In the genomic region with DNA sequence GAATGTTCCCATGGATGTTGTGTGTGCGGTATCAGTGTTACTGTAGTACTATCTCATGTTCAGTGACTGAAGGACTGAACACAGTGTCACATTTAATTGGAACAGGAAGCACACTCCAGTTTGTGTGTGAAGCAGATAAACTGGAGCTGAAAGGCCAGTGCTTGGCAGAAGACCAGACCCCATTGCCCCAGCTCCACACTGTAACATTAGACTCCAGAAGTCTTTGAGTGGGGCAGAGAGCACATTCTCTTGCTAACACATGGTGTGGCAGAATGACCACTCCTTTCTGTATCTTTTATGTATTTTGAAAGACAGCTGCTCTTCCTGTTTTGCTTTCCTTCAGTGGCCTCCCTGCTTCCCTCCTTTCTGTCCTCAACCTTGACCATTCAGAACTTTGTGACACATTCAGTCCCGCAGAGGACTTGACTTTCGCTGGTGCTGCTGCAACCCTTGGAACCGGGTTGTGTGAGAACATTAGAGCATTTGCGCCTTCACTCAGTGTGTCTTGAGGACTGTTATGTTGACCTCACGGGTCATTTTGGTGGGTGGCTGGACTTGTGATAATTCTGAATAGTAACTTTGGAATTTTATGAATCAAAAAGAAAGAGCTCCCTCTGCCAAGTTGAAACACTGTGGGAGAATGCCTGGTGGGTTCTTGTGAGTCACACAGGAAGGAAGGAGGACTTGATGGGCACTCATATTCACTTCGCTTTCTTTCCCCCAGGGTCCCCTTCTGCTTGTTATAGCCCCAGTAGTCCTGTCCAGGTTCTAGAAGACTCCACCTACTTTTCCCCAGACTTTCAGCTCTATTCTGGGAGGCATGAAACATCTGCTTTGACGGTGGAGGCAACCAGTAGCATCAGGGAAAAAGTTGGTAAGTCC, we compare ENCODE assay signal across 8 cellular contexts. TPM values are rescaled to one million over a fixed set of nuclear protein-coding genes. Genes with fewer than 3 reads are reported as not detected.
DNase-seq lines count a peak whose midpoint lies in the region; ATAC-seq and TF ChIP-seq lines count a peak whose summit lies in the region.

No MANE protein-coding gene starts in this region.

- peaks cover 0 to 22% (median 0%) of the 10 kb centered on the region in 4 donors for H3K4me1 ChIP-seq in Peyer's patch
- no peaks in the 10 kb centered on the region for H3K4me1 ChIP-seq in prostate gland (replicated peaks)

- DNase-seq in DMS153 treated with DMSO at 0.1 percent for 48 hours (lab: John Stamatoyannopoulos, UW; ENCODE audit: unreplicated experiment) (peak; percentile 50), Peyer's patch (no peak), fibroblast of mammary gland (ENCODE audit: low read depth) (peak; percentile 100), prostate gland (ENCODE audit: low spot score) (peak; percentile 69), H7 (no peak), CD1c-positive myeloid dendritic cell (ENCODE audit: extremely low spot score) (no peak)

- no peaks in the 10 kb centered on the region for H3K36me3 ChIP-seq in Peyer's patch
- no peaks in the 10 kb centered on the region for H3K36me3 ChIP-seq in prostate gland
- peaks cover 2% of the 10 kb centered on the region; the same call in 1 of the 2 replicates for H3K36me3 ChIP-seq in H7 (replicated peaks; ENCODE audit: control insufficient read depth, insufficient read depth, low read length)

- H3K27me3 ChIP-seq in Peyer's patch (no peaks in the 10 kb centered on the region), prostate gland (replicated peaks; ENCODE audit: insufficient read depth) (no peaks in the 10 kb centered on the region), H7 (ENCODE audit: control insufficient read depth, insufficient read depth, low read length) (no peaks in the 10 kb centered on the region)

- TF ChIP-seq POLR2A in Peyer's patch (IDR thresholded peaks at IDR 0.05): no peak
- TF ChIP-seq POLR2A in prostate gland (IDR thresholded peaks at IDR 0.05): no peak

- WGBS in prostate gland: 61% methylated on average over 8 of the region's 8 CpGs

- no peak for ATAC-seq in activated CD4-positive, CD25-positive, alpha-beta regulatory T cell treated with anti-CD3 and anti-CD28 coated beads, Interleukin-2, amount 50 U/mL, for 24 hours
- no peak for ATAC-seq in HG03045 (IDR thresholded peaks at IDR 0.05; ENCODE audit: unreplicated experiment)

- H3K27ac ChIP-seq in Peyer's patch (peak overlapping the region in 3 of 4 donors; percentile 27 to 55 (median 50)), prostate gland (peak overlapping the region; percentile 21 to 48)

- H3K9me3 ChIP-seq in Peyer's patch (no peaks in the 10 kb centered on the region), prostate gland (no peaks in the 10 kb centered on the region)

- H3K4me3 ChIP-seq in Peyer's patch (no peak overlapping the region), fibroblast of mammary gland (ENCODE audit: control insufficient read depth, low read depth, low read length) (peak overlapping the region; percentile 55), prostate gland (no peak overlapping the region), H7 (ENCODE audit: insufficient read depth, low read depth, low read length) (no peak overlapping the region)

- TF ChIP-seq CTCF in Peyer's patch (IDR thresholded peaks at IDR 0.05) (no peak), fibroblast of mammary gland (conservative IDR thresholded peaks at IDR 0.05; ENCODE audit: control insufficient read depth, insufficient read depth, low read depth, low read length) (no peak), prostate gland (IDR thresholded peaks at IDR 0.05) (no peak)

- intact Hi-C loops in prostate gland (cut with DNase I): no loop called here

RNA-seq across cellular contexts. Expression of gene AMOTL1, which starts 26.4 kb away (rescaled TPM):
- total RNA-seq in Peyer's patch (10 to 100 TPM in 1 of 4 donors, 1 to 10 TPM in 3; 2.5 to 19.0 (median 7.2) TPM), prostate gland (10 to 100 TPM; 49.2 to 67.2 TPM)
- total RNA-seq in H7 (2014; rRNA removed; shearing (Covaris generic)): 18.0 and 20.7 TPM in 2 replicates

Comparison
In these comparisons a context has a peak if more than half of its experiments do, and no peak if none do; other contexts are left out.
1. DNase-seq: peak in DMS153 treated with DMSO at 0.1 percent for 48 hours (single experiment), fibroblast of mammary gland (single experiment) and prostate gland (single experiment); none in Peyer's patch (0 of 3), H7 (single experiment) and CD1c-positive myeloid dendritic cell (single experiment).